15 cellular contexts compared by ENCODE assay signal in the genomic region with DNA sequence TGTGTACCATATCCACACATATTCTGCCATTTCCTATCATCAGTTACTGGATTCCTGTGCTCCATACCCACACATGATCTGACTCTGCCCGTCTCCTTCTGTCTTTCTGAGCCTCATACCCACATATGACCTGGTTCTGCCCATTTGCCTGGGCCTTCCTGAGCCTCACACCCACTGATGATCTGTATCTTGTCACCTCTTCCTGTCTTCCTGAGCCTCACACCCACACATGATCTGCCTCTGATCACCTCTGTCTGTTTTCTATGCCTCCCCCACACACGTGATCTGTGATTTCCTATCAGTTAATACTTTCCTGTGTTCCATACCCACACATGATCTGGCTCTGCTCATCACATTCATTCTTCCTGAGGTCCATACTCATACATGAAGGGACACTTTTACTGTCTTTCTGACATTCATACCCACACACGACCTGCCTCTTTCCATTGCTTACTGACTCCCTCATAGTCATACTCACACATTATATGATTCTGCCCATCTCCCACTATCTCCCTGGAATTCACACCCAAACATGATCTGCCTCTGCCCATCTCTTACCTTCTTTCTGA. TPM values are rescaled to one million over a fixed set of nuclear protein-coding genes. Genes with fewer than 3 reads are reported as not detected.
DNase-seq lines count a peak whose midpoint lies in the region; ATAC-seq lines count a peak whose summit lies in the region.
"Had no signal": no experiment of that assay in that cellular context is flagged by ENCODE, and none has a peak within 500 bp of the region (broad histone marks: within the 10 kb centered on the region; RNA-seq: fewer than 3 reads in every experiment).

No MANE protein-coding gene starts in this region.

- H3K9me3 Mint-ChIP-seq in activated CD4-positive, alpha-beta T cell treated with anti-CD3 and anti-CD28 coated beads for 36 hours (ENCODE audit: low read depth): no peaks in the 10 kb centered on the region
- H3K9me3 Mint-ChIP-seq in activated CD8-positive, alpha-beta T cell treated with anti-CD3 and anti-CD28 coated beads, Interleukin-2, amount 10 ng/mL, durations not matched to agents 7 days and 5 days (ENCODE audit: insufficient read depth): no peaks in the 10 kb centered on the region
- H3K9me3 Mint-ChIP-seq: IgD-negative memory B cell had no signal

- intact Hi-C loops in activated CD4-positive, alpha-beta T cell treated with anti-CD3 and anti-CD28 coated beads for 36 hours (cut with DNase I, micrococcal nuclease): no loop called here

- POLR2A ChIA-PET in activated CD4-positive, alpha-beta T cell treated with anti-CD3 and anti-CD28 coated beads for 36 hours (lab: Charles Lee): no interaction called here
- POLR2A ChIA-PET in activated CD8-positive, alpha-beta T cell treated with anti-CD3 and anti-CD28 coated beads, Interleukin-2, amount 10 ng/mL, durations not matched to agents 7 days and 5 days (lab: Charles Lee): no interaction called here

- no peak overlapping the region for H3K4me3 Mint-ChIP-seq in activated CD4-positive, alpha-beta T cell treated with anti-CD3 and anti-CD28 coated beads for 36 hours
- H3K4me3 Mint-ChIP-seq in activated CD8-positive, alpha-beta T cell treated with anti-CD3 and anti-CD28 coated beads, Interleukin-2, amount 10 ng/mL, durations not matched to agents 7 days and 5 days: no peak overlapping the region
- H3K4me3 Mint-ChIP-seq: IgD-negative memory B cell had no signal

- H3K4me1 Mint-ChIP-seq in activated CD4-positive, alpha-beta T cell treated with anti-CD3 and anti-CD28 coated beads for 36 hours: no peaks in the 10 kb centered on the region
- H3K4me1 Mint-ChIP-seq in activated CD8-positive, alpha-beta T cell treated with anti-CD3 and anti-CD28 coated beads, Interleukin-2, amount 10 ng/mL, durations not matched to agents 7 days and 5 days (ENCODE audit: low read depth): no peaks in the 10 kb centered on the region
- H3K4me1 Mint-ChIP-seq: IgD-negative memory B cell had no signal

- CTCF ChIA-PET in activated CD4-positive, alpha-beta T cell treated with anti-CD3 and anti-CD28 coated beads for 36 hours (lab: Charles Lee): no interaction called here
- CTCF ChIA-PET in activated CD8-positive, alpha-beta T cell treated with anti-CD3 and anti-CD28 coated beads, Interleukin-2, amount 10 ng/mL, durations not matched to agents 7 days and 5 days (lab: Charles Lee): no interaction called here

- H3K27me3 Mint-ChIP-seq in activated CD4-positive, alpha-beta T cell treated with anti-CD3 and anti-CD28 coated beads for 36 hours: no peaks in the 10 kb centered on the region
- no peaks in the 10 kb centered on the region for H3K27me3 Mint-ChIP-seq in activated CD8-positive, alpha-beta T cell treated with anti-CD3 and anti-CD28 coated beads, Interleukin-2, amount 10 ng/mL, durations not matched to agents 7 days and 5 days (ENCODE audit: low read depth)
- H3K27me3 Mint-ChIP-seq: IgD-negative memory B cell had no signal

- ATAC-seq in activated CD4-positive, alpha-beta T cell treated with anti-CD3 and anti-CD28 coated beads for 36 hours: peak; percentile 37
- ATAC-seq in activated CD8-positive, alpha-beta T cell treated with anti-CD3 and anti-CD28 coated beads, Interleukin-2, amount 10 ng/mL, durations not matched to agents 7 days and 5 days: no peak
- no peak for ATAC-seq in GM21526 (IDR thresholded peaks at IDR 0.05; ENCODE audit: low FRiP score, unreplicated experiment)
- ATAC-seq: HCT116, Panc1 had no signal

- no peak overlapping the region for H3K27ac Mint-ChIP-seq in activated CD4-positive, alpha-beta T cell treated with anti-CD3 and anti-CD28 coated beads for 36 hours
- H3K27ac Mint-ChIP-seq in activated CD8-positive, alpha-beta T cell treated with anti-CD3 and anti-CD28 coated beads, Interleukin-2, amount 10 ng/mL, durations not matched to agents 7 days and 5 days: no peak overlapping the region
- H3K27ac Mint-ChIP-seq: IgD-negative memory B cell had no signal

- DNase-seq in activated CD4-positive, alpha-beta T cell treated with anti-CD3 and anti-CD28 coated beads for 36 hours: peak; percentile 17
- DNase-seq in activated CD4-positive, alpha-beta T cell treated with anti-CD3 and anti-CD28 coated beads for 48 hours: no peak
- DNase-seq in stimulated activated CD4-positive, alpha-beta T cell treated with anti-CD3 and anti-CD28 coated beads, Interleukin-15, amount 100 ng/mL, for 24 hours: peak; percentile 11
- DNase-seq in stimulated activated CD4-positive, alpha-beta T cell treated with anti-CD3 and anti-CD28 coated beads, Interleukin-4, amount 100 ng/mL, for 1 hour: no peak
- peak; percentile 21 for DNase-seq in activated CD8-positive, alpha-beta T cell treated with anti-CD3 and anti-CD28 coated beads, Interleukin-2, amount 10 ng/mL, durations not matched to agents 7 days and 5 days
- DNase-seq in stimulated activated CD4-positive, alpha-beta T cell treated with anti-CD3 and anti-CD28 coated beads, TNF-alpha, amount 100 ng/mL, for 4 hours (ENCODE audit: low read depth in 3 of 3): peak in 2 of 3 experiments; percentile 5 to 9
- DNase-seq in GDM1 (lab: John Stamatoyannopoulos, UW): no peak
- DNase-seq: MV-4-11, NCI-H1417 treated with DMSO at 0.1 percent for 48 hours, NCI-H2171 treated with DMSO at 0.1 percent for 48 hours, NCI-H510A had no signal

- H3K36me3 Mint-ChIP-seq in activated CD4-positive, alpha-beta T cell treated with anti-CD3 and anti-CD28 coated beads for 36 hours (ENCODE audit: low read depth): no peaks in the 10 kb centered on the region
- no peaks in the 10 kb centered on the region for H3K36me3 Mint-ChIP-seq in activated CD8-positive, alpha-beta T cell treated with anti-CD3 and anti-CD28 coated beads, Interleukin-2, amount 10 ng/mL, durations not matched to agents 7 days and 5 days (ENCODE audit: low read depth)
- H3K36me3 Mint-ChIP-seq: IgD-negative memory B cell had no signal

RNA-seq across cellular contexts. Expression of a gene that starts 32.5 kb away (rescaled TPM):
- 1 to 10 TPM; 7.3 TPM for total RNA-seq in activated CD4-positive, alpha-beta T cell treated with anti-CD3 and anti-CD28 coated beads for 36 hours
- total RNA-seq in activated CD8-positive, alpha-beta T cell treated with anti-CD3 and anti-CD28 coated beads, Interleukin-2, amount 10 ng/mL, durations not matched to agents 7 days and 5 days: 1 to 10 TPM; 5.7 to 6.1 TPM

Comparison
In these comparisons a context has a peak if more than half of its experiments do, and no peak if none do; other contexts are left out.
1. DNase-seq: peak in activated CD4-positive, alpha-beta T cell treated with anti-CD3 and anti-CD28 coated beads for 36 hours (single experiment), stimulated activated CD4-positive, alpha-beta T cell treated with anti-CD3 and anti-CD28 coated beads, Interleukin-15, amount 100 ng/mL, for 24 hours (single experiment), activated CD8-positive, alpha-beta T cell treated with anti-CD3 and anti-CD28 coated beads, Interleukin-2, amount 10 ng/mL, durations not matched to agents 7 days and 5 days (single experiment) and stimulated activated CD4-positive, alpha-beta T cell treated with anti-CD3 and anti-CD28 coated beads, TNF-alpha, amount 100 ng/mL, for 4 hours (2 of 3); none in activated CD4-positive, alpha-beta T cell treated with anti-CD3 and anti-CD28 coated beads for 48 hours (single experiment), stimulated activated CD4-positive, alpha-beta T cell treated with anti-CD3 and anti-CD28 coated beads, Interleukin-4, amount 100 ng/mL, for 1 hour (single experiment) and GDM1 (single experiment).